In the genomic region with DNA sequence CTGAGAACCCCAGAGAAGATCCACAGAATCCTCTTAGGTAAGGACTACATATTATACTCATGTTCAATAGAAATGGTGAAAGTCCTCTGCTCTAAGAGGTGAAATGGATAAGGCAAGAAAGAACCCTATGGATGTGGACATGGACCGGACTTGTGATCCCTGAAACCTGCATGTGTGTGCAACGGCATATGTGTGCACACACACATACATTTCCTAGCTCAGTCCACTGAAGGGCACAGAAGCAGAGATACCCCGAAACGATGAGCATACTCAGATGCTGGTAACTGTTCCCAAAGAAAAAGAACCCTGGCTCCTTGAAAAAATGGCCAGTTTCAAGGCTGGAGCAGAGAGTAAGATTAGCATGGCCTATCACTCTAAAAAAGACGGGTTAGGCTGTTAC, we compare ENCODE assay signal across 25 cellular contexts. TPM values are rescaled to one million over a fixed set of nuclear protein-coding genes. Genes with fewer than 3 reads are reported as not detected.
DNase-seq lines count a peak whose midpoint lies in the region; ATAC-seq and TF ChIP-seq lines count a peak whose summit lies in the region.
"Had no signal": no experiment of that assay in that cellular context is flagged by ENCODE, and none has a peak within 500 bp of the region (broad histone marks: within the 10 kb centered on the region; RNA-seq: fewer than 3 reads in every experiment).

No MANE protein-coding gene starts in this region.

- WGBS in endodermal cell (ENCODE audit: insufficient coverage in 1 of 2, insufficient read length in 1 of 2), 2 experiments = 96 to 100% methylated on average over 3 to 5 of the region's 5 CpGs
- WGBS in mesendoderm (ENCODE audit: extremely low coverage, insufficient coverage, low lambda C conversion rate) = no CpG with 5 or more reads among the region's 5 CpGs

- no peaks in the 10 kb centered on the region for H3K9me3 Mint-ChIP-seq in activated T-cell treated with anti-CD3 and anti-CD28 coated beads, Interleukin-2, amount 50 U/mL, for 72 hours
- H3K9me3 Mint-ChIP-seq in activated T-cell treated with anti-CD3 and anti-CD28 coated beads, Interleukin-2, amount 50 U/mL, for 4 hours = no peaks in the 10 kb centered on the region
- H3K9me3 Mint-ChIP-seq in endodermal cell = no peaks in the 10 kb centered on the region
- H3K9me3 Mint-ChIP-seq: CD4-positive, alpha-beta T cell had no signal

- H3K27ac ChIP-seq in DOHH2 (ENCODE audit: low read depth, low read length) (peak overlapping the region; percentile 79), Karpas-422 (ENCODE audit: low read length) (peak overlapping the region; percentile 97), endodermal cell (ENCODE audit: low read depth, low read length) (no peak overlapping the region), mesendoderm (ENCODE audit: low read depth, low read length) (no peak overlapping the region)
- H3K27ac ChIP-seq: BLaER1, HL-60, PC-9, SJCRH30 had no signal

- H3K56ac ChIP-seq in mesendoderm (ENCODE audit: low read length) = no peak overlapping the region

- H3K4me3 ChIP-seq in DOHH2 (ENCODE audit: low read length) (peak overlapping the region; percentile 37), Karpas-422 (ENCODE audit: low read length) (peak overlapping the region; percentile 28; the same call in 1 of the 2 replicates), endodermal cell (ENCODE audit: low read length) (no peak overlapping the region), mesendoderm (ENCODE audit: low read length) (no peak overlapping the region)
- H3K4me3 ChIP-seq: BLaER1, PC-9, SJCRH30 had no signal

- peaks cover 78% of the 10 kb centered on the region for H3K79me2 ChIP-seq in DOHH2 (ENCODE audit: control insufficient read depth, low read length)
- H3K79me2 ChIP-seq in Karpas-422 (ENCODE audit: low read length) = peaks cover 27% of the 10 kb centered on the region
- H3K79me2 ChIP-seq in mesendoderm (ENCODE audit: control insufficient read depth, insufficient read depth, low read length) = peaks cover 33% of the 10 kb centered on the region

- H3K36me3 ChIP-seq in DOHH2 (ENCODE audit: control insufficient read depth, low read length) (peaks cover 99% of the 10 kb centered on the region), Karpas-422 (ENCODE audit: insufficient read depth, low read length) (peaks cover 77% of the 10 kb centered on the region), endodermal cell (ENCODE audit: control insufficient read depth, insufficient read depth, low read length) (peaks cover 100% of the 10 kb centered on the region), mesendoderm (ENCODE audit: control insufficient read depth, insufficient read depth, low read length) (peaks cover 40% of the 10 kb centered on the region)

- H3K9me2 ChIP-seq in DOHH2 (replicated peaks; ENCODE audit: control insufficient read depth, low read length) (no peaks in the 10 kb centered on the region), Karpas-422 (replicated peaks; ENCODE audit: insufficient read depth, low read length) (no peaks in the 10 kb centered on the region)

- peaks cover 98% of the 10 kb centered on the region for H3F3A ChIP-seq in DOHH2 (ENCODE audit: control insufficient read depth, insufficient read depth)

- H3K4me3 Mint-ChIP-seq in activated T-cell treated with anti-CD3 and anti-CD28 coated beads, Interleukin-2, amount 50 U/mL, for 72 hours = no peak overlapping the region
- H3K4me3 Mint-ChIP-seq in activated T-cell treated with anti-CD3 and anti-CD28 coated beads, Interleukin-2, amount 50 U/mL, for 4 hours = no peak overlapping the region
- H3K4me3 Mint-ChIP-seq in endodermal cell = no peak overlapping the region
- H3K4me3 Mint-ChIP-seq: CD4-positive, alpha-beta T cell had no signal

- H3K4me2 ChIP-seq in DOHH2 (ENCODE audit: low read length) (peak overlapping the region; percentile 80), Karpas-422 (ENCODE audit: low read depth, low read length, poor library complexity, severe bottlenecking) (peak overlapping the region; percentile 65), mesendoderm (ENCODE audit: low read length) (no peak overlapping the region)
- H3K4me2 ChIP-seq: PC-9 had no signal

- H2AFZ ChIP-seq in Karpas-422 (ENCODE audit: low read length) = no peak overlapping the region
- H2AFZ ChIP-seq: PC-9 had no signal

- no peak overlapping the region for H3K23ac ChIP-seq in mesendoderm (ENCODE audit: low read length)

- H3K9me3 ChIP-seq in DOHH2 (ENCODE audit: control insufficient read depth, insufficient read depth, low read length) = no peaks in the 10 kb centered on the region
- no peaks in the 10 kb centered on the region for H3K9me3 ChIP-seq in Karpas-422 (ENCODE audit: low read length)
- H3K9me3 ChIP-seq in endodermal cell (ENCODE audit: control insufficient read depth, low read length) = no peaks in the 10 kb centered on the region
- H3K9me3 ChIP-seq: BLaER1, SJCRH30 had no signal

- H3K4me1 ChIP-seq in DOHH2 (ENCODE audit: control insufficient read depth, low read length) (peaks cover 100% of the 10 kb centered on the region), Karpas-422 (ENCODE audit: low read length) (peaks cover 99% of the 10 kb centered on the region), endodermal cell (ENCODE audit: control insufficient read depth, insufficient read depth, low read length) (no peaks in the 10 kb centered on the region), mesendoderm (ENCODE audit: control insufficient read depth, low read depth, low read length) (no peaks in the 10 kb centered on the region)
- H3K4me1 ChIP-seq: SJCRH30 had no signal

- H3K9ac ChIP-seq in Karpas-422 (ENCODE audit: low read length) (peak overlapping the region; percentile 42), endodermal cell (ENCODE audit: extremely low read depth, low read length, poor library complexity, severe bottlenecking) (no peak overlapping the region), mesendoderm (ENCODE audit: low read length) (no peak overlapping the region)
- H3K9ac ChIP-seq: BLaER1 had no signal

- H3K27ac Mint-ChIP-seq in activated T-cell treated with anti-CD3 and anti-CD28 coated beads, Interleukin-2, amount 50 U/mL, for 72 hours = peak overlapping the region; percentile 31
- H3K27ac Mint-ChIP-seq in endodermal cell = peak overlapping the region; percentile 27
- H3K27ac Mint-ChIP-seq: CD4-positive, alpha-beta T cell had no signal

- H2BK5ac ChIP-seq in mesendoderm (ENCODE audit: low read length) = no peak overlapping the region

- H3K27me3 ChIP-seq in DOHH2 (ENCODE audit: control insufficient read depth, low read length) (no peaks in the 10 kb centered on the region), Karpas-422 (ENCODE audit: low read length) (no peaks in the 10 kb centered on the region), endodermal cell (ENCODE audit: control insufficient read depth, insufficient read depth, low read length, poor library complexity, severe bottlenecking) (no peaks in the 10 kb centered on the region), mesendoderm (ENCODE audit: insufficient read depth, low read length, poor library complexity) (no peaks in the 10 kb centered on the region)
- H3K27me3 ChIP-seq: BLaER1, SJCRH30 had no signal

- no peak for ATAC-seq in activated T-cell treated with anti-CD3 and anti-CD28 coated beads, Interleukin-2, amount 50 U/mL, for 72 hours (replicated peaks in 1 of 2)
- ATAC-seq in activated T-cell treated with anti-CD3 and anti-CD28 coated beads, Interleukin-2, amount 50 U/mL, for 4 hours = no peak
- ATAC-seq in GM19328 (IDR thresholded peaks at IDR 0.05; ENCODE audit: unreplicated experiment) = no peak
- ATAC-seq: Right ventricle myocardium inferior, SK-N-SH treated with all-trans-retinoic acid at 6 μM for 48 hours had no signal

- H3K4me1 Mint-ChIP-seq in activated T-cell treated with anti-CD3 and anti-CD28 coated beads, Interleukin-2, amount 50 U/mL, for 72 hours (ENCODE audit: low read depth) = no peaks in the 10 kb centered on the region
- peaks cover 4% of the 10 kb centered on the region for H3K4me1 Mint-ChIP-seq in activated T-cell treated with anti-CD3 and anti-CD28 coated beads, Interleukin-2, amount 50 U/mL, for 4 hours (ENCODE audit: low read depth)
- H3K4me1 Mint-ChIP-seq in endodermal cell = peaks cover 2% of the 10 kb centered on the region

- H3K18ac ChIP-seq in mesendoderm (ENCODE audit: low read length) = no peak overlapping the region

- peaks cover 22 to 56% of the 10 kb centered on the region in 2 donors for H3K36me3 Mint-ChIP-seq in activated T-cell treated with anti-CD3 and anti-CD28 coated beads, Interleukin-2, amount 50 U/mL, for 72 hours (ENCODE audit: insufficient read depth in 2 of 2)
- peaks cover 75% of the 10 kb centered on the region for H3K36me3 Mint-ChIP-seq in activated T-cell treated with anti-CD3 and anti-CD28 coated beads, Interleukin-2, amount 50 U/mL, for 4 hours (ENCODE audit: insufficient read depth)
- peaks cover 95% of the 10 kb centered on the region for H3K36me3 Mint-ChIP-seq in endodermal cell (ENCODE audit: low read depth)

- H3K79me1 ChIP-seq in mesendoderm (ENCODE audit: low read length) = peaks cover 17% of the 10 kb centered on the region

- H3K4ac ChIP-seq in mesendoderm (ENCODE audit: low read depth, low read length) = no peak overlapping the region

- H3K27me3 Mint-ChIP-seq in activated T-cell treated with anti-CD3 and anti-CD28 coated beads, Interleukin-2, amount 50 U/mL, for 72 hours (ENCODE audit: low read depth) = no peaks in the 10 kb centered on the region
- no peaks in the 10 kb centered on the region for H3K27me3 Mint-ChIP-seq in activated T-cell treated with anti-CD3 and anti-CD28 coated beads, Interleukin-2, amount 50 U/mL, for 4 hours (ENCODE audit: low read depth)
- H3K27me3 Mint-ChIP-seq in endodermal cell (ENCODE audit: insufficient read depth) = no peaks in the 10 kb centered on the region
- H3K27me3 Mint-ChIP-seq: CD4-positive, alpha-beta T cell had no signal

- DNase-seq in activated T-cell treated with anti-CD3 and anti-CD28 coated beads, Interleukin-2, amount 50 U/mL, for 72 hours = no peak
- DNase-seq in activated T-cell treated with anti-CD3 and anti-CD28 coated beads, Interleukin-2, amount 50 U/mL, for 4 hours = no peak
- DNase-seq in Karpas-422 (no peak), endodermal cell (no peak), mesenteric fat pad (ENCODE audit: low spot score) (no peak), mesendoderm (no peak)
- DNase-seq: CD4-positive, alpha-beta T cell; COR-L47; DMS53; H7; NCI-H1105; NCI-H146; NCI-H1930; NCI-H446; NCI-H524 treated with DMSO at 0.1 percent for 48 hours; NCI-H774; NK-92 treated with Interleukin-12 subunit alpha and Interleukin-12 subunit beta, amount 100 ng/mL, for 24 hours; PC-9; SJCRH30 had no signal

- peaks cover 47% of the 10 kb centered on the region; the same call in 1 of the 2 replicates for H4K20me1 ChIP-seq in DOHH2 (ENCODE audit: control insufficient read depth, insufficient read depth, low read depth, low read length)
- peaks cover 64% of the 10 kb centered on the region for H4K20me1 ChIP-seq in Karpas-422 (ENCODE audit: insufficient read depth, low read depth, low read length)

- no peak overlapping the region for H4K8ac ChIP-seq in mesendoderm (ENCODE audit: low read depth, low read length)

- H2BK120ac ChIP-seq in mesendoderm (ENCODE audit: low read depth, low read length) = no peak overlapping the region

- H2AK5ac ChIP-seq in mesendoderm (ENCODE audit: low read length) = no peak overlapping the region

- H2BK15ac ChIP-seq in mesendoderm (replicated peaks; ENCODE audit: low read depth) = no peak overlapping the region

- H4K5ac ChIP-seq in mesendoderm (ENCODE audit: low read length) = no peak overlapping the region

- TF ChIP-seq CTCF in DOHH2 (IDR thresholded peaks at IDR 0.05; ENCODE audit: low read depth, low read length, poor library complexity, severe bottlenecking) (no peak), endodermal cell (conservative IDR thresholded peaks at IDR 0.05) (no peak)

RNA-seq across cellular contexts. Expression of gene SNX5, which starts 22.6 kb away (rescaled TPM):
- total RNA-seq in activated T-cell treated with anti-CD3 and anti-CD28 coated beads, Interleukin-2, amount 50 U/mL, for 72 hours = 100 to 1,000 TPM; 207 to 208 TPM
- total RNA-seq in activated T-cell treated with anti-CD3 and anti-CD28 coated beads, Interleukin-2, amount 50 U/mL, for 4 hours = 100 to 1,000 TPM; 148 to 177 (median 168) TPM
- total RNA-seq in Karpas-422 (2014; rRNA removed; shearing (Covaris generic); ENCODE audit: low replicate concordance) = 195 and 298 TPM in 2 replicates
- 100 to 1,000 TPM; 170 to 171 TPM for total RNA-seq in endodermal cell
- polyA plus RNA-seq in endodermal cell (2013, experiment 1 of 2) = 124 TPM
- 121 TPM for polyA plus RNA-seq in endodermal cell (2013, experiment 2 of 2)
- total RNA-seq in mesenteric fat pad = 97.6 TPM
- 218 TPM for polyA plus RNA-seq in mesendoderm (2013, experiment 1 of 2)
- 220 TPM for polyA plus RNA-seq in mesendoderm (2013, experiment 2 of 2)

RNA-seq across cellular contexts. Expression of gene MGME1, which starts 22.8 kb away (rescaled TPM):
- 10 to 100 TPM; 41.1 to 47.0 TPM for total RNA-seq in activated T-cell treated with anti-CD3 and anti-CD28 coated beads, Interleukin-2, amount 50 U/mL, for 72 hours
- 10 to 100 TPM; 14.4 to 16.6 (median 16.2) TPM for total RNA-seq in activated T-cell treated with anti-CD3 and anti-CD28 coated beads, Interleukin-2, amount 50 U/mL, for 4 hours
- 23.3 and 26.5 TPM in 2 replicates for total RNA-seq in Karpas-422 (2014; rRNA removed; shearing (Covaris generic); ENCODE audit: low replicate concordance)
- total RNA-seq in endodermal cell (10 to 100 TPM; 31.2 to 36.7 TPM), mesenteric fat pad (10.6 TPM)
- 36.9 TPM for polyA plus RNA-seq in endodermal cell (2013, experiment 1 of 2)
- 32.9 TPM for polyA plus RNA-seq in endodermal cell (2013, experiment 2 of 2)
- polyA plus RNA-seq in mesendoderm (2013, experiment 1 of 2) = 38.1 TPM
- polyA plus RNA-seq in mesendoderm (2013, experiment 2 of 2) = 38.2 TPM

Comparison
In these comparisons a context has a peak if more than half of its experiments do, and no peak if none do; other contexts are left out.
1. H3K27ac ChIP-seq: peak in DOHH2 (single experiment) and Karpas-422 (single experiment); none in endodermal cell (single experiment) and mesendoderm (single experiment).
2. H3K4me3 ChIP-seq: peak in DOHH2 (single experiment) and Karpas-422 (single experiment); none in endodermal cell (single experiment) and mesendoderm (single experiment).